Comparison of ENCODE assay signal across 14 cellular contexts in the genomic region with DNA sequence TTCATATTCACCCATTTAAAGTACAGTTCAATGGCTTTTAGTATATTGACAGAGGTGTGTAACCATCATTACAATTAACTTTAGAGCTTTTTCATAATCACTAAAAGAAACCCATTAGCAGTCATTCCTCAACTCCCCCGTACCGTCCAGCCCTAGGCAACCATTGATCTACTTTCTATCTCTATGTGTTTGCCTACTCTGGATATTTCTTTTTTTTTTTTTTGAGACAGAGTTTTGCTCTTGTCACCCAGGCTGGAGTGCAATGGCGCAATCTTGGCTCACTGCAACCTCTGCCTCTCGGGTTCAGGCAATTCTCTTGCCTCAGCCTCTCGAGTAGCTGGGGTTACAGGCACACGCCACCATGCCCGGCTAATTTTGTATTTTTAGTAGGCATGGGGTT. TPM values are rescaled to one million over a fixed set of nuclear protein-coding genes. Genes with fewer than 3 reads are reported as not detected.
DNase-seq lines count a peak whose midpoint lies in the region; ATAC-seq and TF ChIP-seq lines count a peak whose summit lies in the region.
"Not testable (repeated sequence)": the region's sequence is repeated elsewhere in the genome, so short reads cannot be mapped to it uniquely, and the experiment has no call there.
"Had no signal": no experiment of that assay in that cellular context is flagged by ENCODE, and none has a peak within 500 bp of the region (broad histone marks: within the 10 kb centered on the region; RNA-seq: fewer than 3 reads in every experiment).

No MANE protein-coding gene starts in this region.

- intact Hi-C loops in right lobe of liver (cut with DNase I), result not testable (repeated sequence)

- not testable (repeated sequence) for H3K27me3 Mint-ChIP-seq in progenitor cell of endocrine pancreas

- not testable (repeated sequence) for H3K4me1 Mint-ChIP-seq in progenitor cell of endocrine pancreas (ENCODE audit: low read depth)

- not testable (repeated sequence) for H3K9me3 Mint-ChIP-seq in progenitor cell of endocrine pancreas (ENCODE audit: low read depth)

- H3K4me3 Mint-ChIP-seq in progenitor cell of endocrine pancreas (ENCODE audit: low read depth), result not testable (repeated sequence)

- ATAC-seq in left lobe of liver (peak; percentile 55), right lobe of liver (peak in 3 of 4 donors; percentile 30 to 61 (median 52))

- not testable (repeated sequence) for TF ChIP-seq CTCF in NB4 (IDR thresholded peaks at IDR 0.05; ENCODE audit: low read depth, low read length); right lobe of liver (IDR thresholded peaks at IDR 0.05); progenitor cell of endocrine pancreas (IDR thresholded peaks at IDR 0.05; ENCODE audit: unreplicated experiment)

- H3K9me3 ChIP-seq in right lobe of liver, result not testable (repeated sequence)

- not testable (repeated sequence) for H3K27ac ChIP-seq in right lobe of liver

- TF ChIP-seq POLR2A in NB4 (IDR thresholded peaks at IDR 0.05; ENCODE audit: extremely low read depth, insufficient read length); right lobe of liver (IDR thresholded peaks at IDR 0.05): not testable (repeated sequence)

- H3K36me3 Mint-ChIP-seq in progenitor cell of endocrine pancreas (ENCODE audit: insufficient read depth), result peaks cover 17% of the 10 kb centered on the region

- WGBS in right lobe of liver (ENCODE audit: insufficient coverage, low coverage, low lambda C conversion rate, missing lambda C conversion rate), result 30% methylated on average over 7 of the region's 7 CpGs

- peak; percentile 29 for DNase-seq in NB4 (ENCODE audit: low read depth)
- DNase-seq in left lobe of liver (ENCODE audit: low spot score); right lobe of liver; progenitor cell of endocrine pancreas (ENCODE audit: low spot score, unreplicated experiment): not testable (repeated sequence)

- H3K4me1 ChIP-seq in right lobe of liver, result not testable (repeated sequence)

- not testable (repeated sequence) for H3K36me3 ChIP-seq in right lobe of liver

- not testable (repeated sequence) for H3K4me3 ChIP-seq in NB4 (ENCODE audit: low read depth, low read length); right lobe of liver

- H3K27ac Mint-ChIP-seq in progenitor cell of endocrine pancreas, result peak overlapping the region; percentile 41

- not testable (repeated sequence) for H3K27me3 ChIP-seq in right lobe of liver

RNA-seq across cellular contexts. Expression of a gene that starts 48.5 kb away (rescaled TPM):
- total RNA-seq in left lobe of liver, result 11.2 TPM
- 10 to 100 TPM in 5 of 6 experiments, 1 to 10 TPM in 1; 9.8 to 17.3 (median 12.2) TPM for total RNA-seq in right lobe of liver
- total RNA-seq in progenitor cell of endocrine pancreas, result 75.9 and 92.4 TPM in 2 replicates

RNA-seq across cellular contexts. Expression of a gene that starts 48.6 kb away (rescaled TPM):
- total RNA-seq in left lobe of liver (not detected), right lobe of liver (not detected), progenitor cell of endocrine pancreas (0.22 and 0.29 TPM in 2 replicates)
- total RNA-seq: A172; A673; B cell; Caco-2; Calu3; CD4-positive, alpha-beta memory T cell; CD4-positive, alpha-beta T cell; CD4-positive, CD25-positive, alpha-beta regulatory T cell; CD8-positive, alpha-beta T cell; Daoy had no signal
